Comparison of ENCODE assay signal across 8 cellular contexts in the genomic region with DNA sequence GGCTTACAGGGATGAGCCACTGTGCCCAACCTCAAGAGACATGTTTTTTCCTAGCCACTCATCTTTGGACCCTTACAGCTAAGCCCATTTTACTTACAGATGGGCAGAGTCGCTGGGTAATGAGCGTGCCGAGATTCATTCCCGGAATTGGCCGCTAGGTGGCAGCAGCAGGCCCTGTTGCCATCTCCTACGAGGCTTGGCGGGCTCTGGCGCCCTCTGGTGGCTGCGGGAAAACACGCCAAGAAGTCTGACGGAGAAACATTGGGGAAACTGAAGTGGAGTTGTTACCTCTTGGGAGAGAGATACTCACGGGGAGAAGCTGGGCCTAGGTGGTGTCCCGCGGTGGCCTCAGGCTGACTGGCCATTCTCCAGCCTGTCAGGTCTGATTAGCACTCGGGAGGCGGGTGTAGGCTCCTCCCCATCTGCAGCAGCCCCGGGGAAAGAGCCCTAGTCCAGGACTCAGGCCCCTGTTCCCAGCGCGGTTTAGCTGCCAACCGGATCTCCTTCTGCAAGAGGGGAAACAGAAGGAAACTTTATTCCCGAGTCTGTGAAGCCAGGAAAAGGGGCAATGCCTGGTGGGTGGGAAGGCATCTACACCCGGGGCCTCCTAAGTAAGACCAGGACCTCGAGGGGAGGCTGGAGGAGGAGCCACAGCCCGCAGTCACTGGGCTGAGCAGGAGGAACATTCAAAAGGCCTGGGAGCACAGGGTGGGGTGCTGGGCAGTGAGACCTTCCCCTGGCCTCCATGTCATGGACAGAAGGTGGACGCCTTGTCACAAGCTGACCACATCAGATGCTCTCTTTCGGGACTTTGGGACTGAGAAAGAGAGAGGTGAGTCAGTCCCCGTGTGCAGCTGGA. TPM values are rescaled to one million over a fixed set of nuclear protein-coding genes. Genes with fewer than 3 reads are reported as not detected.
A peak's percentile ranks its signal among the peaks of the same experiment; 100 is the strongest.
DNase-seq lines count a peak whose midpoint lies in the region; ATAC-seq lines count a peak whose summit lies in the region.

No MANE protein-coding gene starts in this region.

- H3K9me3 Mint-ChIP-seq in activated T-cell treated with anti-CD3 and anti-CD28 coated beads, Interleukin-2, amount 50 U/mL, for 72 hours, result no peaks in the 10 kb centered on the region
- no peaks in the 10 kb centered on the region for H3K9me3 Mint-ChIP-seq in naive thymus-derived CD8-positive, alpha-beta T cell
- no peaks in the 10 kb centered on the region for H3K9me3 Mint-ChIP-seq in stimulated activated memory B cell treated with anti-CD40 and anti-IgM and Interleukin-4, amounts not matched to agents 10 μg/mL and 1 μg/mL and 100 μg/mL, for 72 hours

- H3K36me3 Mint-ChIP-seq in activated T-cell treated with anti-CD3 and anti-CD28 coated beads, Interleukin-2, amount 50 U/mL, for 72 hours (ENCODE audit: insufficient read depth in 2 of 2), result peaks cover 0 to 3% of the 10 kb centered on the region in 2 donors
- peaks cover 0 to 29% (median 6%) of the 10 kb centered on the region in 3 donors for H3K36me3 Mint-ChIP-seq in naive thymus-derived CD8-positive, alpha-beta T cell
- peaks cover 22% of the 10 kb centered on the region for H3K36me3 Mint-ChIP-seq in stimulated activated memory B cell treated with anti-CD40 and anti-IgM and Interleukin-4, amounts not matched to agents 10 μg/mL and 1 μg/mL and 100 μg/mL, for 72 hours

- POLR2A ChIA-PET in naive thymus-derived CD8-positive, alpha-beta T cell (lab: Charles Lee), result interaction anchor here (0.7 to 1.7 kb wide), 6 partner anchors 11 to 142 kb away, joined by 3 to 8 read pairs (median 4); no protein-coding TSS in a partner anchor

- peak overlapping the region in 1 of 2 donors; percentile 9 for H3K4me3 Mint-ChIP-seq in activated T-cell treated with anti-CD3 and anti-CD28 coated beads, Interleukin-2, amount 50 U/mL, for 72 hours
- peak overlapping the region in 5 of 10 donors; percentile 25 to 62 (median 50) for H3K4me3 Mint-ChIP-seq in naive thymus-derived CD8-positive, alpha-beta T cell
- no peak overlapping the region for H3K4me3 Mint-ChIP-seq in stimulated activated memory B cell treated with anti-CD40 and anti-IgM and Interleukin-4, amounts not matched to agents 10 μg/mL and 1 μg/mL and 100 μg/mL, for 72 hours

- H3K27ac Mint-ChIP-seq in activated T-cell treated with anti-CD3 and anti-CD28 coated beads, Interleukin-2, amount 50 U/mL, for 72 hours, result no peak overlapping the region
- peak overlapping the region in 8 of 10 donors; percentile 18 to 92 (median 47) for H3K27ac Mint-ChIP-seq in naive thymus-derived CD8-positive, alpha-beta T cell
- H3K27ac Mint-ChIP-seq in stimulated activated memory B cell treated with anti-CD40 and anti-IgM and Interleukin-4, amounts not matched to agents 10 μg/mL and 1 μg/mL and 100 μg/mL, for 72 hours, result peak overlapping the region; percentile 51

- DNase-seq in ACHN, result peak; percentile 82
- DNase-seq in LoVo (ENCODE audit: low spot score), result peak; percentile 88
- peak; percentile 96 for DNase-seq in RPMI8226
- DNase-seq in activated T-cell treated with anti-CD3 and anti-CD28 coated beads, Interleukin-2, amount 50 U/mL, for 72 hours, result peak; percentile 95 to 98
- DNase-seq in fibroblast of gingiva (ENCODE audit: low read depth), result peak; percentile 79
- peak; percentile 86 to 100 (median 94) for DNase-seq in naive thymus-derived CD8-positive, alpha-beta T cell

- ATAC-seq in GM19035 (IDR thresholded peaks at IDR 0.05; ENCODE audit: unreplicated experiment), result peak; percentile 59
- peak; percentile 80 to 82 for ATAC-seq in activated T-cell treated with anti-CD3 and anti-CD28 coated beads, Interleukin-2, amount 50 U/mL, for 72 hours (replicated peaks in 1 of 2)
- peak; percentile 90 to 94 for ATAC-seq in naive thymus-derived CD8-positive, alpha-beta T cell
- ATAC-seq in stimulated activated memory B cell treated with anti-CD40 and anti-IgM and Interleukin-4, amounts not matched to agents 10 μg/mL and 1 μg/mL and 100 μg/mL, for 72 hours, result peak; percentile 68

- no peaks in the 10 kb centered on the region for H3K27me3 Mint-ChIP-seq in activated T-cell treated with anti-CD3 and anti-CD28 coated beads, Interleukin-2, amount 50 U/mL, for 72 hours (ENCODE audit: low read depth)
- no peaks in the 10 kb centered on the region for H3K27me3 Mint-ChIP-seq in naive thymus-derived CD8-positive, alpha-beta T cell
- no peaks in the 10 kb centered on the region for H3K27me3 Mint-ChIP-seq in stimulated activated memory B cell treated with anti-CD40 and anti-IgM and Interleukin-4, amounts not matched to agents 10 μg/mL and 1 μg/mL and 100 μg/mL, for 72 hours

- in situ Hi-C loops in ACHN (cut with HindIII; ENCODE audit: low pct_ligation_motif_present, low pct_unique_long_range_greater_than_20kb, low sequenced_read_pairs), result no loop called here

- peaks cover 5% of the 10 kb centered on the region for H3K4me1 Mint-ChIP-seq in activated T-cell treated with anti-CD3 and anti-CD28 coated beads, Interleukin-2, amount 50 U/mL, for 72 hours (ENCODE audit: low read depth)
- peaks cover 3 to 24% (median 12%) of the 10 kb centered on the region in 4 donors for H3K4me1 Mint-ChIP-seq in naive thymus-derived CD8-positive, alpha-beta T cell
- H3K4me1 Mint-ChIP-seq in stimulated activated memory B cell treated with anti-CD40 and anti-IgM and Interleukin-4, amounts not matched to agents 10 μg/mL and 1 μg/mL and 100 μg/mL, for 72 hours, result peaks cover 46% of the 10 kb centered on the region

RNA-seq across cellular contexts. Expression of gene PTGES2, which starts 9.7 kb away (rescaled TPM):
- 10 to 100 TPM; 23.5 to 27.5 TPM for total RNA-seq in activated T-cell treated with anti-CD3 and anti-CD28 coated beads, Interleukin-2, amount 50 U/mL, for 72 hours
- total RNA-seq in naive thymus-derived CD8-positive, alpha-beta T cell, result 10 to 100 TPM; 69.2 to 75.6 TPM
- 10 to 100 TPM; 28.9 to 49.8 (median 33.3) TPM for polyA plus RNA-seq in naive thymus-derived CD8-positive, alpha-beta T cell

RNA-seq across cellular contexts. Expression of gene LCN2, which starts 31.4 kb away (rescaled TPM):
- not detected for total RNA-seq in activated T-cell treated with anti-CD3 and anti-CD28 coated beads, Interleukin-2, amount 50 U/mL, for 72 hours
- not detected for total RNA-seq in naive thymus-derived CD8-positive, alpha-beta T cell
- polyA plus RNA-seq in naive thymus-derived CD8-positive, alpha-beta T cell, result not detected

RNA-seq across cellular contexts. Expression of gene BBLN, which starts 42.2 kb away (rescaled TPM):
- 10 to 100 TPM; 72.9 to 81.4 TPM for total RNA-seq in activated T-cell treated with anti-CD3 and anti-CD28 coated beads, Interleukin-2, amount 50 U/mL, for 72 hours
- 10 to 100 TPM; 47.7 to 48.2 TPM for total RNA-seq in naive thymus-derived CD8-positive, alpha-beta T cell
- polyA plus RNA-seq in naive thymus-derived CD8-positive, alpha-beta T cell, result 100 to 1,000 TPM; 116 to 122 (median 121) TPM

RNA-seq across cellular contexts. Expression of gene SLC25A25, which starts 49.8 kb away (rescaled TPM):
- total RNA-seq in activated T-cell treated with anti-CD3 and anti-CD28 coated beads, Interleukin-2, amount 50 U/mL, for 72 hours, result 10 to 100 TPM in 1 of 2 donors, 1 to 10 TPM in 1; 9.7 to 11.2 TPM
- total RNA-seq in naive thymus-derived CD8-positive, alpha-beta T cell, result 10 to 100 TPM; 18.6 to 18.9 TPM
- 10 to 100 TPM; 12.1 to 17.8 (median 13.8) TPM for polyA plus RNA-seq in naive thymus-derived CD8-positive, alpha-beta T cell

RNA-seq across cellular contexts. Expression of gene NAIF1, which starts 50.7 kb away (rescaled TPM):
- total RNA-seq in activated T-cell treated with anti-CD3 and anti-CD28 coated beads, Interleukin-2, amount 50 U/mL, for 72 hours, result 10 to 100 TPM; 11.9 to 17.9 TPM
- total RNA-seq in naive thymus-derived CD8-positive, alpha-beta T cell, result 10 to 100 TPM; 14.3 to 18.3 TPM
- 10 to 100 TPM; 10.1 to 13.3 (median 11.3) TPM for polyA plus RNA-seq in naive thymus-derived CD8-positive, alpha-beta T cell

Comparison
In these comparisons a context has a peak if more than half of its experiments do, and no peak if none do; other contexts are left out.
1. Peak in every context shown above with its lines: DNase-seq and ATAC-seq.